2 cellular contexts compared by ENCODE assay signal in genomic region chr2:18824317-18824716, GRCh38.
A peak's percentile ranks its signal among the peaks of the same experiment; 100 is the strongest.
TF ChIP-seq lines count a peak whose summit lies in the region.

No MANE protein-coding gene starts in this region.

TF ChIP-seq in WTC11, 78 proteins besides CTCF, POLR2A, EP300 and RAD21 (continued from another document):
- TF ChIP-seq STAT6 (CRISPR knock-in tag; conservative IDR thresholded peaks at IDR 0.05; ENCODE audit: low read depth) = no peak
- no peak for TF ChIP-seq ATF6 (CRISPR knock-in tag; IDR thresholded peaks at IDR 0.05)
- TF ChIP-seq ZNF317 (CRISPR knock-in tag; IDR thresholded peaks at IDR 0.05; ENCODE audit: borderline replicate concordance, low read depth) = no peak
- TF ChIP-seq NFE2L1 (CRISPR knock-in tag; IDR thresholded peaks at IDR 0.05) = no peak

TF ChIP-seq in liver, 16 proteins besides CTCF, POLR2A, EP300 and RAD21 (continued from another document):
- TF ChIP-seq ZBTB33 (IDR thresholded peaks at IDR 0.05) = peak; percentile 53
- TF ChIP-seq YY1 (IDR thresholded peaks at IDR 0.05) = peak; percentile 59
- TF ChIP-seq JUND (IDR thresholded peaks at IDR 0.05) = peak in 1 of 2 donors; percentile 63
- TF ChIP-seq NR2F2 (IDR thresholded peaks at IDR 0.05) = peak; percentile 70
- TF ChIP-seq FOXA2 (IDR thresholded peaks at IDR 0.05) = peak; percentile 50
